8 cellular contexts compared by ENCODE assay signal in the genomic region with DNA sequence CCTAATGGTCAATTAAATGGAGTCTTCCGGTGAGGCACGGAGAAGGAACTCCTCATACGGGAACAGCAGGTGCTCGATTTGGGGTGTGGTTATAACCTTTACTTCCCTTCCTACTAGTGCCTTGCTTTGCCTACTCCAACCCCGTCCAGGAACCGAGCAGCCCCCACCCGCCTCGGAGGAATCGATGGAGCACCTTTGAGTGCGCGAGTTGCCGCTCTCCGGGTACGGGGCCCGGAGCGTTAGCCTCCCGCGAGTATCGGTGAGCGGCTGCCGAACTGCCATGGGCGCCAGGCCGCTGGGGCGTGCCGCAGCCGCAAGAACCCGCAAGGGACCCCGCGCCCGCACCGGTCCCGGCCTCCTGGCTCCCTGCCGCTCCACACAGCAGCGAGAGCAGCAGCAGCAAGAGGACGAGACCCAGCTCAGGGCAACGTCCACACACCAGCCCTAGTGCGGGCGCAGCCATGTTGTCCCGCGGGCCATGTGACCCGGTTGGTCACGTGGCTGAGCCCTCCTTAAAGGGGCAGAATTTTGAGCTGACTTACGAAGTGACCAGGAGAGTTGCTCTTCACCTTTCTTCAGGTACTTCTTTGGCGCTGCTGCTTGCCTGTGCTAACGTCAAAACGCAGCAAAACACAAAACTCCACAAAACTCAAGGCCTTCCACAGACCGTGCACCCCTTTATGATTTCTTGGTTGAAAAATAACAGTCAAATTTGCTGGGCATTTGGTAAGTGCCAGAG. TPM values are rescaled to one million over a fixed set of nuclear protein-coding genes. Genes with fewer than 3 reads are reported as not detected.
A peak's percentile ranks its signal among the peaks of the same experiment; 100 is the strongest.
DNase-seq lines count a peak whose midpoint lies in the region; ATAC-seq and TF ChIP-seq lines count a peak whose summit lies in the region.

Gene SUMF1 (minus strand): TSS at position 487 of the 739 bp plus-strand sequence. CDS start 24 bp downstream, at position 463.

- no peaks in the 10 kb centered on the region for H3K9me3 Mint-ChIP-seq in activated T-cell treated with anti-CD3 and anti-CD28 coated beads, Interleukin-2, amount 50 U/mL, for 24 hours

- H3K27me3 Mint-ChIP-seq in activated T-cell treated with anti-CD3 and anti-CD28 coated beads, Interleukin-2, amount 50 U/mL, for 24 hours: peaks cover 2% of the 10 kb centered on the region

- CTCF ChIA-PET in OCI-LY7 (lab: Charles Lee; ENCODE audit: unreplicated experiment): interaction anchor here (1.0 kb wide), 1 partner anchor 22 kb away, joined by 5 read pairs; no protein-coding TSS in a partner anchor

- intact Hi-C loops in OCI-LY7 (cut with micrococcal nuclease; ENCODE audit: unreplicated experiment): loop anchor here (1.0 kb wide), 1 partner anchor 26 kb away; the partner anchor contains the start of gene ITPR1

- ATAC-seq in GM19452 (IDR thresholded peaks at IDR 0.05; ENCODE audit: unreplicated experiment) (peak; percentile 100), HG03575 (IDR thresholded peaks at IDR 0.05; ENCODE audit: extremely low read depth, insufficient number of reproducible peaks, low FRiP score, unreplicated experiment) (peak; percentile 97)

- peak within 1 kb of the TSS; percentile 95 for H3K27ac Mint-ChIP-seq in activated T-cell treated with anti-CD3 and anti-CD28 coated beads, Interleukin-2, amount 50 U/mL, for 24 hours

- H3K27ac ChIP-seq in OCI-LY7 (ENCODE audit: low read depth, low read length, poor library complexity, severe bottlenecking) (peak within 1 kb of the TSS; percentile 19), mucosa of rectum (ENCODE audit: low read depth in 2 of 2, low read length in 2 of 2) (peak within 1 kb of the TSS; percentile 83 to 87)

- peak within 1 kb of the TSS; percentile 66 to 90 for H3K9ac ChIP-seq in mucosa of rectum (ENCODE audit: low read depth in 1 of 2, low read length in 2 of 2)

- peaks cover 5% of the 10 kb centered on the region for H3K36me3 Mint-ChIP-seq in activated T-cell treated with anti-CD3 and anti-CD28 coated beads, Interleukin-2, amount 50 U/mL, for 24 hours (ENCODE audit: low read depth)

- peak; percentile 76 for DNase-seq in COLO829 (ENCODE audit: low spot score)
- DNase-seq in OCI-LY7 (ENCODE audit: low spot score): peak; percentile 85
- DNase-seq in activated T-cell treated with anti-CD3 and anti-CD28 coated beads, Interleukin-2, amount 50 U/mL, for 24 hours: peak; percentile 84
- peak; percentile 88 to 90 for DNase-seq in erythroblast (lab: John Stamatoyannopoulos, UW)
- peak; percentile 67 for DNase-seq in stimulated activated CD8-positive, alpha-beta memory T cell treated with anti-CD3 and anti-CD28 coated beads, Interleukin-4, amount 100 ng/mL, for 24 hours (ENCODE audit: low read depth)

- no peaks in the 10 kb centered on the region for H3K9me2 ChIP-seq in OCI-LY7 (ENCODE audit: insufficient read depth, low read length)

- peak within 1 kb of the TSS; percentile 74 for H3K4me2 ChIP-seq in OCI-LY7 (ENCODE audit: low read length)

- POLR2A ChIA-PET in OCI-LY7 (lab: Charles Lee): interaction anchor here (0.5 to 1.4 kb wide), 4 partner anchors 26 to 241 kb away, joined by 3 to 6 read pairs (median 4); partner anchors contain the start of gene ITPR1

- H3K9me3 ChIP-seq in OCI-LY7 (ENCODE audit: low read length) (no peaks in the 10 kb centered on the region), mucosa of rectum (ENCODE audit: control insufficient read depth in 2 of 2, low read length in 2 of 2) (no peaks in the 10 kb centered on the region)

- H3K79me2 ChIP-seq in OCI-LY7 (ENCODE audit: insufficient read depth, low read depth, low read length): peaks cover 5% of the 10 kb centered on the region; the same call in 1 of the 2 replicates

- no peaks in the 10 kb centered on the region for H3K27me3 ChIP-seq in mucosa of rectum (ENCODE audit: control insufficient read depth in 2 of 2, insufficient read depth in 2 of 2, low read length in 2 of 2)

- peak within 1 kb of the TSS; percentile 80 for H3K4me3 ChIP-seq in OCI-LY7 (ENCODE audit: low read depth, low read length, poor library complexity, severe bottlenecking)
- peak within 1 kb of the TSS; percentile 85 to 99 for H3K4me3 ChIP-seq in mucosa of rectum (ENCODE audit: low read length in 2 of 2)

- BruUV-seq in OCI-LY7 (replicated peaks; lab: Mats Ljungman, UMichigan): TSS peak; percentile 67

- peak within 1 kb of the TSS; percentile 98 for H2AFZ ChIP-seq in OCI-LY7 (ENCODE audit: low read length)

- peak within 1 kb of the TSS; percentile 94 for H3K4me3 Mint-ChIP-seq in activated T-cell treated with anti-CD3 and anti-CD28 coated beads, Interleukin-2, amount 50 U/mL, for 24 hours

- no peak for TF ChIP-seq CTCF in OCI-LY7 (conservative IDR thresholded peaks at IDR 0.05; ENCODE audit: low read length)

- H4K20me1 ChIP-seq in OCI-LY7 (ENCODE audit: insufficient read depth, low read length): no peaks in the 10 kb centered on the region

- peak; percentile 92 for TF ChIP-seq POLR2A in erythroblast (IDR thresholded peaks at IDR 0.05; ENCODE audit: low read length)

- peaks cover 28% of the 10 kb centered on the region for H3K4me1 Mint-ChIP-seq in activated T-cell treated with anti-CD3 and anti-CD28 coated beads, Interleukin-2, amount 50 U/mL, for 24 hours (ENCODE audit: low read depth)

- H3K4me1 ChIP-seq in OCI-LY7 (ENCODE audit: insufficient read depth, low read length, poor library complexity, severe bottlenecking) (peaks cover 11% of the 10 kb centered on the region), mucosa of rectum (ENCODE audit: control insufficient read depth in 2 of 2, insufficient read depth in 2 of 2, low read length in 2 of 2) (peaks cover 4% of the 10 kb centered on the region in 2 donors)

- H3K36me3 ChIP-seq in OCI-LY7 (ENCODE audit: insufficient read depth, low read length) (no peaks in the 10 kb centered on the region), mucosa of rectum (ENCODE audit: control insufficient read depth in 2 of 2, insufficient read depth in 2 of 2, low read length in 2 of 2) (no peaks in the 10 kb centered on the region)

RNA-seq across cellular contexts. Expression of gene SUMF1, which starts in this region (rescaled TPM):
- 11.9 and 12.8 TPM in 2 replicates for total RNA-seq in OCI-LY7 (2014; rRNA removed; shearing (Covaris generic))
- 6.9 and 9.1 TPM in 2 replicates for total RNA-seq in OCI-LY7 (2022)

Comparison
In these comparisons a context has a peak if more than half of its experiments do, and no peak if none do; other contexts are left out.
1. Peak in every context shown above with its lines: DNase-seq, ATAC-seq, H3K4me3 ChIP-seq and H3K27ac ChIP-seq.